In the genomic region with DNA sequence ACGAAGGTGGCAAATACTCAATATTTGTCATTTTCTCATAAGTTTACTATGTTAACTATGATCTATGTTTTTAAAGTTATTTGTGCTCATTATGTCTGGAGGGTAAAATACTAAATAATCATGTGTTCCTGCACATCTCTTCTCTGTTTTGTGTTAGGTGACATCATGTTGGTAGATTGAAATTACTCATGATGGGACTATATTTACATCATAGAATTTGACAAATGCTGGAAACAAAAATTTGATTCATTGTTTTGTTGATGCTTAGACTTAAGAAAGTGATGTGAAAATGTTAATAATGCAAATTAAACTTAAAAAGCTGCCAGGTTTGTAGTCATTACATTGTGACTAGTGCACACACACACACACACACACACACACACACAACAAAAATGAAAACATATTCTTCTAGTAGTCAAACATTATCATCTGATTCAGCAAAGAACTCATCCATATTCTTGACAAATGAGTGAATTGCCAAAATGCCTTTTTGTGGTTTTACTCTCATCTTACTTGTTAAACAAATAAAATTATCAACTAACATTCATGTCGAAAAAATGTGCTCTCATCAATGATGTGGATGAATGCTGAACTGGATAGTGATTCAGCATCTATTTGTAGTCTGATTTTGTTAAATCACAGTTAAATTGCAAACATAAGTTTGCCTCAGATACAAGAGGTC, we compare ENCODE assay signal across 18 cellular contexts.
DNase-seq lines count a peak whose midpoint lies in the region; TF ChIP-seq lines count a peak whose summit lies in the region.
"Had no signal": no experiment of that assay in that cellular context is flagged by ENCODE, and none has a peak within 500 bp of the region (broad histone marks: within the 10 kb centered on the region; RNA-seq: fewer than 3 reads in every experiment).

No MANE protein-coding gene starts in this region.

- H3K9me3 ChIP-seq in breast epithelium: no peaks in the 10 kb centered on the region
- no peaks in the 10 kb centered on the region for H3K9me3 ChIP-seq in adipocyte (ENCODE audit: control insufficient read depth, low read length)

- DNase-seq in MCF 10A (ENCODE audit: unreplicated experiment) (peak; percentile 48), breast epithelium (ENCODE audit: low spot score in 2 of 2) (no peak), adipocyte (ENCODE audit: low read depth) (peak; percentile 58), fibroblast of peridontal ligament (ENCODE audit: extremely low read depth) (peak; percentile 98), mesothelial cell of epicardium (ENCODE audit: low spot score in 2 of 2, unreplicated experiment in 2 of 2) (no peak), NK-92 (lab: John Stamatoyannopoulos, UW; ENCODE audit: unreplicated experiment) (no peak), NCI-H1092 (lab: John Stamatoyannopoulos, UW) (no peak), NCI-H2227 treated with DMSO at 0.1 percent for 48 hours (lab: John Stamatoyannopoulos, UW) (no peak)
- DNase-seq: 8988T; activated CD8-positive, alpha-beta memory T cell treated with anti-CD3 and anti-CD28 coated beads, Interleukin-2, amount 10 ng/mL, durations not matched to agents 7 days and 5 days; cerebellar nuclear complex; Karpas-422; NCI-H1694 treated with DMSO at 0.1 percent for 48 hours; NCI-H69; stimulated activated CD4-positive, alpha-beta T cell treated with anti-CD3 and anti-CD28 coated beads, Interleukin-12 subunit alpha, Interleukin-12 subunit beta, amount 100 ng/mL, for 4 hours had no signal

- no peak overlapping the region for H3K9ac ChIP-seq in adipocyte (ENCODE audit: low read length)

- intact Hi-C loops in MCF 10A (cut with micrococcal nuclease) (no loop called here), breast epithelium (cut with DNase I; ENCODE audit: low total_unique reads) (no loop called here)

- H3K4me1 ChIP-seq in breast epithelium: no peaks in the 10 kb centered on the region
- H3K4me1 ChIP-seq in adipocyte (ENCODE audit: control insufficient read depth, insufficient read depth, low read length): no peaks in the 10 kb centered on the region

- CTCF ChIA-PET in MCF 10A (lab: Yijun Ruan, JAX): no interaction called here

- H3K36me3 Mint-ChIP-seq in MCF 10A (ENCODE audit: insufficient read depth, unreplicated experiment) (no peaks in the 10 kb centered on the region), mesothelial cell of epicardium (no peaks in the 10 kb centered on the region)
- H3K36me3 Mint-ChIP-seq: activated CD8-positive, alpha-beta memory T cell treated with anti-CD3 and anti-CD28 coated beads, Interleukin-2, amount 10 ng/mL, durations not matched to agents 7 days and 5 days; activated naive CD4-positive, alpha-beta T cell treated with anti-CD3 and anti-CD28 coated beads, Interleukin-2, amount 50 U/mL, for 24 hours had no signal

- H3K27me3 ChIP-seq in breast epithelium: no peaks in the 10 kb centered on the region
- H3K27me3 ChIP-seq in adipocyte (replicated peaks; ENCODE audit: control insufficient read depth, insufficient read depth, low read length): no peaks in the 10 kb centered on the region
- H3K27me3 ChIP-seq: hepatocyte had no signal

- no peaks in the 10 kb centered on the region for H3K9me3 Mint-ChIP-seq in MCF 10A (ENCODE audit: unreplicated experiment)
- H3K9me3 Mint-ChIP-seq in mesothelial cell of epicardium: peaks cover 9% of the 10 kb centered on the region
- H3K9me3 Mint-ChIP-seq: activated naive CD4-positive, alpha-beta T cell treated with anti-CD3 and anti-CD28 coated beads, Interleukin-2, amount 50 U/mL, for 24 hours; T-helper 1 cell treated with Interleukin-12 subunit alpha and Interleukin-12 subunit beta and Interleukin-4 antibody, amounts not matched to agents 30 μg/mL and 1 μg/mL, for 36 hours had no signal

- H3K4me3 Mint-ChIP-seq in MCF 10A (ENCODE audit: unreplicated experiment): no peak overlapping the region
- H3K4me3 Mint-ChIP-seq in mesothelial cell of epicardium: no peak overlapping the region
- H3K4me3 Mint-ChIP-seq: activated CD8-positive, alpha-beta memory T cell treated with anti-CD3 and anti-CD28 coated beads, Interleukin-2, amount 10 ng/mL, durations not matched to agents 7 days and 5 days; activated naive CD4-positive, alpha-beta T cell treated with anti-CD3 and anti-CD28 coated beads, Interleukin-2, amount 50 U/mL, for 24 hours; T-helper 1 cell treated with Interleukin-12 subunit alpha and Interleukin-12 subunit beta and Interleukin-4 antibody, amounts not matched to agents 30 μg/mL and 1 μg/mL, for 36 hours had no signal

- no peak for TF ChIP-seq CTCF in MCF 10A (IDR thresholded peaks at IDR 0.05; ENCODE audit: unreplicated experiment)
- TF ChIP-seq CTCF in breast epithelium (IDR thresholded peaks at IDR 0.05): no peak
- TF ChIP-seq CTCF in mesothelial cell of epicardium (IDR thresholded peaks at IDR 0.05; ENCODE audit: unreplicated experiment): no peak

- no peak overlapping the region for H3K27ac ChIP-seq in breast epithelium
- H3K27ac ChIP-seq: hepatocyte had no signal

- H3K27me3 Mint-ChIP-seq in MCF 10A (ENCODE audit: insufficient read depth, unreplicated experiment) (no peaks in the 10 kb centered on the region), mesothelial cell of epicardium (ENCODE audit: low read depth) (no peaks in the 10 kb centered on the region)
- H3K27me3 Mint-ChIP-seq: activated CD8-positive, alpha-beta memory T cell treated with anti-CD3 and anti-CD28 coated beads, Interleukin-2, amount 10 ng/mL, durations not matched to agents 7 days and 5 days; activated naive CD4-positive, alpha-beta T cell treated with anti-CD3 and anti-CD28 coated beads, Interleukin-2, amount 50 U/mL, for 24 hours had no signal

- H3K36me3 ChIP-seq in breast epithelium (no peaks in the 10 kb centered on the region), adipocyte (ENCODE audit: control insufficient read depth, insufficient read depth, low read length, severe bottlenecking) (no peaks in the 10 kb centered on the region)

- POLR2A ChIA-PET in MCF 10A (lab: Yijun Ruan, JAX): interaction anchor here (1.7 kb wide), 1 partner anchor 7 kb away, joined by 3 read pairs; no protein-coding TSS in a partner anchor

- peak overlapping the region; percentile 52 for H3K27ac Mint-ChIP-seq in MCF 10A (ENCODE audit: low read depth, unreplicated experiment)
- H3K27ac Mint-ChIP-seq in mesothelial cell of epicardium: no peak overlapping the region
- H3K27ac Mint-ChIP-seq: activated CD8-positive, alpha-beta memory T cell treated with anti-CD3 and anti-CD28 coated beads, Interleukin-2, amount 10 ng/mL, durations not matched to agents 7 days and 5 days; activated naive CD4-positive, alpha-beta T cell treated with anti-CD3 and anti-CD28 coated beads, Interleukin-2, amount 50 U/mL, for 24 hours; T-helper 1 cell treated with Interleukin-12 subunit alpha and Interleukin-12 subunit beta and Interleukin-4 antibody, amounts not matched to agents 30 μg/mL and 1 μg/mL, for 36 hours had no signal

- no TSS peak for BruUV-seq in MCF 10A (replicated peaks; lab: Mats Ljungman, UMichigan)

- H3K4me1 Mint-ChIP-seq in MCF 10A (ENCODE audit: insufficient read depth, unreplicated experiment) (peaks cover 8% of the 10 kb centered on the region), mesothelial cell of epicardium (no peaks in the 10 kb centered on the region)
- H3K4me1 Mint-ChIP-seq: activated CD8-positive, alpha-beta memory T cell treated with anti-CD3 and anti-CD28 coated beads, Interleukin-2, amount 10 ng/mL, durations not matched to agents 7 days and 5 days; activated naive CD4-positive, alpha-beta T cell treated with anti-CD3 and anti-CD28 coated beads, Interleukin-2, amount 50 U/mL, for 24 hours had no signal

- no peak for TF ChIP-seq POLR2A in breast epithelium (IDR thresholded peaks at IDR 0.05)

- H3K4me3 ChIP-seq in breast epithelium (no peak overlapping the region), adipocyte (ENCODE audit: low read length) (no peak overlapping the region)
- H3K4me3 ChIP-seq: hepatocyte had no signal

Comparison
In these comparisons a context has a peak if more than half of its experiments do, and no peak if none do; other contexts are left out.
1. DNase-seq: peak in MCF 10A (single experiment), adipocyte (single experiment) and fibroblast of peridontal ligament (single experiment); none in breast epithelium (0 of 2), mesothelial cell of epicardium (0 of 2), NK-92 (single experiment), NCI-H1092 (single experiment) and NCI-H2227 treated with DMSO at 0.1 percent for 48 hours (single experiment).